30 cellular contexts compared by ENCODE assay signal in genomic region chr11:77647906-77648305, GRCh38.
"Had no signal": no experiment of that assay in that cellular context is flagged by ENCODE, and none has a peak within 500 bp of the region (broad histone marks: within the 10 kb centered on the region; RNA-seq: fewer than 3 reads in every experiment).

No MANE protein-coding gene starts in this region.

- H3K36me3 ChIP-seq: esophagus muscularis mucosa, gastroesophageal sphincter, pancreas, sigmoid colon, thyroid gland, upper lobe of left lung, vagina had no signal

- H3K4me3 ChIP-seq: body of pancreas, esophagus muscularis mucosa, gastroesophageal sphincter, hepatocyte, pancreas, psoas muscle, sigmoid colon, smooth muscle cell, thyroid gland, upper lobe of left lung, vagina had no signal

- H2AFZ ChIP-seq: hepatocyte had no signal

- H3K79me2 ChIP-seq: hepatocyte had no signal

- H3K27me3 ChIP-seq: body of pancreas, hepatocyte, pancreas, sigmoid colon, thyroid gland, upper lobe of left lung, vagina had no signal

- H3K27ac ChIP-seq: body of pancreas, esophagus muscularis mucosa, gastroesophageal sphincter, hepatocyte, pancreas, psoas muscle, sigmoid colon, thyroid gland, upper lobe of left lung, vagina had no signal

- H3K4me1 ChIP-seq: esophagus muscularis mucosa, gastroesophageal sphincter, psoas muscle, sigmoid colon, upper lobe of left lung, vagina had no signal

- H3K9me3 ChIP-seq: body of pancreas, esophagus muscularis mucosa, gastroesophageal sphincter, pancreas, psoas muscle, sigmoid colon, thyroid gland, upper lobe of left lung, vagina had no signal

- ATAC-seq: activated CD4-positive, alpha-beta T cell treated with anti-CD3 and anti-CD28 coated beads for 36 hours; activated CD8-positive, alpha-beta memory T cell treated with anti-CD3 and anti-CD28 coated beads, Interleukin-2, amount 10 ng/mL, durations not matched to agents 7 days and 5 days; activated CD8-positive, alpha-beta T cell treated with anti-CD3 and anti-CD28 coated beads, Interleukin-2, amount 10 ng/mL, durations not matched to agents 7 days and 5 days; activated naive CD4-positive, alpha-beta T cell treated with anti-CD3 and anti-CD28 coated beads, Interleukin-2, amount 50 U/mL, for 72 hours; body of pancreas; gastroesophageal sphincter; left ventricle myocardium superior; pancreas; psoas muscle; stimulated activated memory B cell treated with anti-CD40 and anti-IgM and Interleukin-4, amounts not matched to agents 10 μg/mL and 1 μg/mL and 100 μg/mL, for 72 hours; stimulated activated naive CD8-positive, alpha-beta T cell treated with anti-CD3 and anti-CD28 coated beads, Interleukin-15, amount 100 ng/mL, for 72 hours had no signal

- H3K4me2 ChIP-seq: hepatocyte, smooth muscle cell had no signal

- DNase-seq: activated B cell treated with CpG ODN at 0.5 μM for 24 hours; activated CD4-positive, alpha-beta T cell treated with anti-CD3 and anti-CD28 coated beads for 36 hours; activated CD8-positive, alpha-beta memory T cell treated with anti-CD3 and anti-CD28 coated beads, Interleukin-2, amount 10 ng/mL, durations not matched to agents 7 days and 5 days; activated CD8-positive, alpha-beta T cell treated with anti-CD3 and anti-CD28 coated beads, Interleukin-2, amount 10 ng/mL, durations not matched to agents 7 days and 5 days; activated T-cell treated with anti-CD3 and anti-CD28 coated beads, Interleukin-2, amount 50 U/mL, for 48 hours; anterior cingulate cortex; body of pancreas; dermis blood vessel endothelial cell; effector CD4-positive, alpha-beta T cell; islet precursor cell; left ventricle myocardium superior; mammary epithelial cell; naive B cell; pancreas; psoas muscle; sigmoid colon; stimulated activated CD4-positive, alpha-beta T cell treated with anti-CD3 and anti-CD28 coated beads, Interleukin-1b, Interleukin-23, amount 100 ng/mL, for 48 hours; stimulated activated CD4-positive, alpha-beta T cell treated with anti-CD3 and anti-CD28 coated beads, Interleukin-4, amount 100 ng/mL, for 4 hours; stimulated activated CD8-positive, alpha-beta memory T cell treated with anti-CD3 and anti-CD28 coated beads, Interleukin-4, amount 100 ng/mL, for 48 hours; stimulated activated naive CD8-positive, alpha-beta T cell treated with anti-CD3 and anti-CD28 coated beads, Interleukin-15, amount 100 ng/mL, for 72 hours; substantia nigra; thyroid gland had no signal
